ENCODE assay signal across 8 cellular contexts in the genomic region with DNA sequence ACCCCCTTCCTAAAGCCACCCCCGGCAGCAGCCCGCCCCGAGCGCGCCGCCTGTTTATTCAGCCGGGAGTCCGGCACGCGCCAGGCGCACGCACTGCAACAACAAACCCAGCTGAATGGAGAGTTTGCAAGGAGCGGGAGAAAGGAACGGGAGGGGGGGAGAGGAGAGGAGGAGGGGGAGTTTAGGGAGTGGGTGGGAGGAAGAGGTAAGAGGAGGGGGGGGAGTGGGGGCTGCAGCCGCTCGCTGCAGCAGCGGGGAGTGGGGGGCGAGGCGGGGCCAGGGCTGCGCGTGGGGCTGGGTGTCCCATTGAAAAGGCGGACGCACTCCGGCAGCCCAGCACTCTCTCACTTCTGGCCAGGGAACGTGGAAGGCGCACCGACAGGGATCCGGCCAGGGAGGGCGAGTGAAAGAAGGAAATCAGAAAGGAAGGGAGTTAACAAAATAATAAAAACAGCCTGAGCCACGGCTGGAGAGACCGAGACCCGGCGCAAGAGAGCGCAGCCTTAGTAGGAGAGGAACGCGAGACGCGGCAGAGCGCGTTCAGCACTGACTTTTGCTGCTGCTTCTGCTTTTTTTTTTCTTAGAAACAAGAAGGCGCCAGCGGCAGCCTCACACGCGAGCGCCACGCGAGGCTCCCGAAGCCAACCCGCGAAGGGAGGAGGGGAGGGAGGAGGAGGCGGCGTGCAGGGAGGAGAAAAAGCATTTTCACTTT. TPM values are rescaled to one million over a fixed set of nuclear protein-coding genes. Genes with fewer than 3 reads are reported as not detected.
DNase-seq lines count a peak whose midpoint lies in the region; ATAC-seq and TF ChIP-seq lines count a peak whose summit lies in the region.

Gene ASCL1 (plus strand): TSS at position 336 of the 712 bp plus-strand sequence. CDS start 571 bp downstream, outside the sequence.

- H3K4me1 Mint-ChIP-seq in T-cell = peaks cover 21 to 27% (median 23%) of the 10 kb centered on the region in 3 donors

- H3K27me3 Mint-ChIP-seq in T-cell = peaks cover 75 to 80% of the 10 kb centered on the region in 2 donors

- TF ChIP-seq CTCF in foreskin fibroblast (IDR thresholded peaks at IDR 0.05; ENCODE audit: low read depth, low read length) (no peak), psoas muscle (IDR thresholded peaks at IDR 0.05) (no peak)

- H3K4me3 Mint-ChIP-seq in T-cell = peak within 1 kb of the TSS; percentile 47 to 71 (median 59)

- no peaks in the 10 kb centered on the region for H3K4me1 ChIP-seq in psoas muscle

- H3K4me3 ChIP-seq in foreskin fibroblast (ENCODE audit: low read depth in 1 of 2, low read length in 2 of 2) (peak within 1 kb of the TSS; percentile 40 to 47), psoas muscle (peak within 1 kb of the TSS; percentile 54)

- CTCF ChIA-PET in T-cell (lab: Charles Lee) = interaction anchor here in 1 of 2 donors (0.6 kb wide), 1 partner anchor 535 kb away, joined by 3 read pairs; no protein-coding TSS in a partner anchor

- H3K9me3 Mint-ChIP-seq in T-cell = no peaks in the 10 kb centered on the region

- no peak within 1 kb of the TSS for H3K27ac ChIP-seq in psoas muscle

- ATAC-seq in HG03521 (IDR thresholded peaks at IDR 0.05; ENCODE audit: unreplicated experiment) (peak; percentile 34), T-cell (replicated peaks in 1 of 4) (no peak), psoas muscle (no peak), HG02970 (IDR thresholded peaks at IDR 0.05; ENCODE audit: low FRiP score, unreplicated experiment) (no peak)

- DNase-seq in NCI-H82 (lab: John Stamatoyannopoulos, UW) = peak; percentile 75
- no peak for DNase-seq in NCI-H82 treated with DMSO at 0.1 percent for 48 hours (lab: John Stamatoyannopoulos, UW; ENCODE audit: unreplicated experiment)
- no peak for DNase-seq in T-cell
- peak; percentile 29 to 49 for DNase-seq in foreskin fibroblast
- DNase-seq in psoas muscle = no peak
- DNase-seq in SIG-M5 (lab: John Stamatoyannopoulos, UW) = no peak

- intact Hi-C loops in psoas muscle (cut with DNase I) = no loop called here

- no peaks in the 10 kb centered on the region for H3K36me3 Mint-ChIP-seq in T-cell

- H3K27ac Mint-ChIP-seq in T-cell = peak within 1 kb of the TSS in 1 of 2 donors; percentile 36

- no peaks in the 10 kb centered on the region for H3K9me3 ChIP-seq in psoas muscle

- peaks cover 0 to 98% (median 29%) of the 10 kb centered on the region in 3 donors for H3K27me3 ChIP-seq in psoas muscle (ENCODE audit: insufficient read depth in 3 of 3, low read length in 2 of 3)

- H3K36me3 ChIP-seq in psoas muscle (ENCODE audit: insufficient read depth in 1 of 2, low read depth in 1 of 2) = no peaks in the 10 kb centered on the region

- POLR2A ChIA-PET in T-cell (lab: Charles Lee) = interaction anchor here in 1 of 2 donors (0.7 kb wide), 1 partner anchor 594 kb away, joined by 5 read pairs; no protein-coding TSS in a partner anchor

- 1 to 2% (median 1%) methylated on average over 45 to 52 of the region's 52 CpGs for WGBS in psoas muscle, 3 donors

RNA-seq across cellular contexts. Expression of gene ASCL1, which starts in this region (rescaled TPM):
- total RNA-seq in T-cell (not detected), psoas muscle (not detected)
- under 1 TPM in 2 of 3 donors, not detected in 1; 0.01 to 0.03 TPM for polyA plus RNA-seq in psoas muscle

Comparison
In these comparisons a context has a peak if more than half of its experiments do, and no peak if none do; other contexts are left out.
1. DNase-seq: peak in NCI-H82 (single experiment) and foreskin fibroblast (2 of 2); none in NCI-H82 treated with DMSO at 0.1 percent for 48 hours (single experiment), T-cell (0 of 34), psoas muscle (0 of 2) and SIG-M5 (single experiment).